In genomic region chr16:31404353-31405064, GRCh38 we compare ENCODE assay signal across 12 cellular contexts. TPM values are rescaled to one million over a fixed set of nuclear protein-coding genes. Genes with fewer than 3 reads are reported as not detected.
DNase-seq lines count a peak whose midpoint lies in the region.
"Had no signal": no experiment of that assay in that cellular context is flagged by ENCODE, and none has a peak within 500 bp of the region (broad histone marks: within the 10 kb centered on the region; RNA-seq: fewer than 3 reads in every experiment).

No MANE protein-coding gene starts in this region.

- no peaks in the 10 kb centered on the region for H3K9me3 ChIP-seq in skeletal muscle satellite cell (replicated peaks; ENCODE audit: low read length)

- H3K36me3 ChIP-seq in skeletal muscle satellite cell (ENCODE audit: insufficient read depth, low read length) = no peaks in the 10 kb centered on the region

- peaks cover 2% of the 10 kb centered on the region for H3K4me1 ChIP-seq in skeletal muscle satellite cell (ENCODE audit: control insufficient read depth, insufficient read depth, low read length)

- peak; percentile 9 for DNase-seq in NCI-H82 (lab: John Stamatoyannopoulos, UW)
- no peak for DNase-seq in NCI-H82 treated with DMSO at 0.1 percent for 48 hours (lab: John Stamatoyannopoulos, UW; ENCODE audit: unreplicated experiment)
- peak; percentile 40 for DNase-seq in RPMI8226
- DNase-seq in activated T-cell treated with anti-CD3 and anti-CD28 coated beads for 4 hours = no peak
- no peak for DNase-seq in NCI-H1417 treated with DMSO at 0.1 percent for 48 hours (lab: John Stamatoyannopoulos, UW)
- DNase-seq: activated naive CD4-positive, alpha-beta T cell treated with anti-CD3 and anti-CD28 coated beads, Interleukin-2, amount 10 ng/mL, durations not matched to agents 7 days and 5 days; AML-193; NCI-H2081 treated with DMSO at 0.1 percent for 48 hours; stimulated activated CD4-positive, alpha-beta T cell treated with anti-CD3 and anti-CD28 coated beads, Interleukin-15, amount 100 ng/mL, for 24 hours had no signal

- H3K9ac ChIP-seq in skeletal muscle satellite cell (ENCODE audit: low read depth, low read length) = peak overlapping the region; percentile 45

- no peaks in the 10 kb centered on the region for H3K27me3 ChIP-seq in skeletal muscle satellite cell (ENCODE audit: control insufficient read depth, insufficient read depth, low read length)

- H3K4me2 ChIP-seq in skeletal muscle satellite cell (ENCODE audit: low read length) = peak overlapping the region; percentile 51

- H3K4me3 ChIP-seq in skeletal muscle satellite cell (ENCODE audit: low read length) = peak overlapping the region; percentile 50

RNA-seq across cellular contexts. Expression of gene ITGAD, which starts 11.4 kb away (rescaled TPM):
- total RNA-seq in skeletal muscle satellite cell (2012; rRNA removed) = not detected in 2 replicates

RNA-seq across cellular contexts. Expression of gene COX6A2, which starts 23.7 kb away (rescaled TPM):
- 2.6 TPM in 1 of 2 replicates, not detected in the other for total RNA-seq in skeletal muscle satellite cell (2012; rRNA removed)
- total RNA-seq: mesenteric fat pad, urinary bladder had no signal

RNA-seq across cellular contexts. Expression of gene ZNF843, which starts 38.1 kb away (rescaled TPM):
- 0.51 and 0.66 TPM in 2 replicates for total RNA-seq in skeletal muscle satellite cell (2012; rRNA removed)

RNA-seq across cellular contexts. Expression of gene ITGAX, which starts 49.5 kb away (rescaled TPM):
- 2.0 and 4.3 TPM in 2 replicates for total RNA-seq in skeletal muscle satellite cell (2012; rRNA removed)

RNA-seq across cellular contexts. Expression of gene ARMC5, which starts 54.8 kb away (rescaled TPM):
- total RNA-seq in skeletal muscle satellite cell (2012; rRNA removed) = 8.9 and 10.7 TPM in 2 replicates

Comparison
In these comparisons a context has a peak if more than half of its experiments do, and no peak if none do; other contexts are left out.
1. DNase-seq: peak in NCI-H82 (single experiment) and RPMI8226 (single experiment); none in NCI-H82 treated with DMSO at 0.1 percent for 48 hours (single experiment), activated T-cell treated with anti-CD3 and anti-CD28 coated beads for 4 hours (single experiment) and NCI-H1417 treated with DMSO at 0.1 percent for 48 hours (single experiment).